In genomic region chr22:36510384-36510783, GRCh38 we compare ENCODE assay signal across 12 cellular contexts. TPM values are rescaled to one million over a fixed set of nuclear protein-coding genes. Genes with fewer than 3 reads are reported as not detected.
DNase-seq lines count a peak whose midpoint lies in the region; ATAC-seq and TF ChIP-seq lines count a peak whose summit lies in the region.
"Had no signal": no experiment of that assay in that cellular context is flagged by ENCODE, and none has a peak within 500 bp of the region (broad histone marks: within the 10 kb centered on the region; RNA-seq: fewer than 3 reads in every experiment).

No MANE protein-coding gene starts in this region.

- POLR2A ChIA-PET in activated CD4-positive, alpha-beta memory T cell treated with anti-CD3 and anti-CD28 coated beads for 36 hours (lab: Charles Lee), result interaction anchor here (0.9 to 3.2 kb wide), 5 partner anchors 10 to 271 kb away, joined by 3 to 18 read pairs (median 5); partner anchors contain the start of genes APOL2 and EIF3D
- POLR2A ChIA-PET in activated CD4-positive, alpha-beta memory T cell treated with anti-CD3 and anti-CD28 coated beads, Interleukin-2, amount 10 ng/mL, durations not matched to agents 7 days and 5 days (lab: Charles Lee), result interaction anchor here (0.7 to 7.2 kb wide), 7 partner anchors 10 to 232 kb away, joined by 3 to 66 read pairs (median 3); partner anchors contain the start of genes EIF3D and TXN2

- intact Hi-C loops in activated CD4-positive, alpha-beta memory T cell treated with anti-CD3 and anti-CD28 coated beads for 36 hours (cut with micrococcal nuclease), result no loop called here
- intact Hi-C loops in esophagus squamous epithelium (cut with DNase I), result no loop called here
- intact Hi-C loops in vagina (cut with DNase I), result no loop called here

- CTCF ChIA-PET in activated CD4-positive, alpha-beta memory T cell treated with anti-CD3 and anti-CD28 coated beads for 36 hours (lab: Charles Lee), result interaction anchor here (0.8 to 2.6 kb wide), 8 partner anchors 8 to 467 kb away, joined by 3 to 19 read pairs (median 4); partner anchors contain the start of genes EIF3D and TXN2
- CTCF ChIA-PET in activated CD4-positive, alpha-beta memory T cell treated with anti-CD3 and anti-CD28 coated beads, Interleukin-2, amount 10 ng/mL, durations not matched to agents 7 days and 5 days (lab: Charles Lee), result interaction anchor here (1.1 to 3.0 kb wide), 5 partner anchors 11 to 264 kb away, joined by 5 to 22 read pairs (median 6); partner anchors contain the start of gene EIF3D

- TF ChIP-seq EP300 in suprapubic skin (IDR thresholded peaks at IDR 0.05), result no peak

- H3K27ac Mint-ChIP-seq in activated CD4-positive, alpha-beta memory T cell treated with anti-CD3 and anti-CD28 coated beads for 36 hours, result peak overlapping the region; percentile 54
- H3K27ac Mint-ChIP-seq in activated CD4-positive, alpha-beta memory T cell treated with anti-CD3 and anti-CD28 coated beads, Interleukin-2, amount 10 ng/mL, durations not matched to agents 7 days and 5 days, result no peak overlapping the region

- H3K4me1 Mint-ChIP-seq in activated CD4-positive, alpha-beta memory T cell treated with anti-CD3 and anti-CD28 coated beads for 36 hours (ENCODE audit: low read depth), result peaks cover 12% of the 10 kb centered on the region
- H3K4me1 Mint-ChIP-seq in activated CD4-positive, alpha-beta memory T cell treated with anti-CD3 and anti-CD28 coated beads, Interleukin-2, amount 10 ng/mL, durations not matched to agents 7 days and 5 days, result peaks cover 14% of the 10 kb centered on the region

- peaks cover 30 to 69% (median 42%) of the 10 kb centered on the region in 3 donors for H3K4me1 ChIP-seq in esophagus squamous epithelium
- H3K4me1 ChIP-seq in suprapubic skin, result peaks cover 40% of the 10 kb centered on the region
- H3K4me1 ChIP-seq in vagina, result peaks cover 28% of the 10 kb centered on the region

- H3K27me3 ChIP-seq in esophagus squamous epithelium (no peaks in the 10 kb centered on the region), suprapubic skin (no peaks in the 10 kb centered on the region), vagina (no peaks in the 10 kb centered on the region)
- H3K27me3 ChIP-seq: tibial nerve had no signal

- TF ChIP-seq CTCF in esophagus squamous epithelium (IDR thresholded peaks at IDR 0.05) (no peak), suprapubic skin (IDR thresholded peaks at IDR 0.05) (no peak), vagina (IDR thresholded peaks at IDR 0.05) (no peak)

- H3K27ac ChIP-seq in esophagus squamous epithelium (peak overlapping the region; percentile 77 to 89 (median 86)), suprapubic skin (peak overlapping the region; percentile 46), vagina (no peak overlapping the region)
- H3K27ac ChIP-seq: tibial nerve had no signal

- H3K9me3 ChIP-seq in esophagus squamous epithelium, result no peaks in the 10 kb centered on the region
- H3K9me3 ChIP-seq in suprapubic skin, result no peaks in the 10 kb centered on the region
- H3K9me3 ChIP-seq in vagina, result no peaks in the 10 kb centered on the region
- H3K9me3 ChIP-seq: tibial nerve had no signal

- H3K4me3 ChIP-seq in esophagus squamous epithelium (no peak overlapping the region), suprapubic skin (no peak overlapping the region), vagina (no peak overlapping the region)
- H3K4me3 ChIP-seq: skin epidermis, tibial nerve had no signal

- H3K4me3 Mint-ChIP-seq in activated CD4-positive, alpha-beta memory T cell treated with anti-CD3 and anti-CD28 coated beads for 36 hours, result no peak overlapping the region
- no peak overlapping the region for H3K4me3 Mint-ChIP-seq in activated CD4-positive, alpha-beta memory T cell treated with anti-CD3 and anti-CD28 coated beads, Interleukin-2, amount 10 ng/mL, durations not matched to agents 7 days and 5 days
- H3K4me3 Mint-ChIP-seq: dendritic cell treated with granulocyte-macrophage colony-stimulating factor and Interleukin-4, amounts not matched to agents 40 ng/mL and 50 ng/mL, for 4 days had no signal

- no peaks in the 10 kb centered on the region for H3K27me3 Mint-ChIP-seq in activated CD4-positive, alpha-beta memory T cell treated with anti-CD3 and anti-CD28 coated beads for 36 hours
- H3K27me3 Mint-ChIP-seq in activated CD4-positive, alpha-beta memory T cell treated with anti-CD3 and anti-CD28 coated beads, Interleukin-2, amount 10 ng/mL, durations not matched to agents 7 days and 5 days, result no peaks in the 10 kb centered on the region
- H3K27me3 Mint-ChIP-seq: brain; dendritic cell treated with granulocyte-macrophage colony-stimulating factor and Interleukin-4, amounts not matched to agents 40 ng/mL and 50 ng/mL, for 4 days had no signal

- TF ChIP-seq POLR2A in esophagus squamous epithelium (IDR thresholded peaks at IDR 0.05), result peak in 1 of 4 donors; percentile 17
- no peak for TF ChIP-seq POLR2A in suprapubic skin (IDR thresholded peaks at IDR 0.05)
- TF ChIP-seq POLR2A in vagina (IDR thresholded peaks at IDR 0.05), result no peak

- peaks cover 43% of the 10 kb centered on the region for H3K36me3 Mint-ChIP-seq in activated CD4-positive, alpha-beta memory T cell treated with anti-CD3 and anti-CD28 coated beads for 36 hours
- H3K36me3 Mint-ChIP-seq in activated CD4-positive, alpha-beta memory T cell treated with anti-CD3 and anti-CD28 coated beads, Interleukin-2, amount 10 ng/mL, durations not matched to agents 7 days and 5 days (ENCODE audit: low read depth), result peaks cover 46% of the 10 kb centered on the region

- 55 to 61% methylated on average over 2 to 3 of the region's 3 CpGs for WGBS in esophagus squamous epithelium, 2 donors
- 48% methylated on average over 3 of the region's 3 CpGs for WGBS in suprapubic skin

- H3K36me3 ChIP-seq in esophagus squamous epithelium (peaks cover 25 to 50% (median 43%) of the 10 kb centered on the region in 3 donors), suprapubic skin (peaks cover 51% of the 10 kb centered on the region), vagina (peaks cover 3 to 51% of the 10 kb centered on the region in 2 donors)

- no peak for ATAC-seq in HG03025 (IDR thresholded peaks at IDR 0.05; ENCODE audit: low FRiP score, unreplicated experiment)

- no peaks in the 10 kb centered on the region for H3K9me3 Mint-ChIP-seq in activated CD4-positive, alpha-beta memory T cell treated with anti-CD3 and anti-CD28 coated beads for 36 hours
- H3K9me3 Mint-ChIP-seq in activated CD4-positive, alpha-beta memory T cell treated with anti-CD3 and anti-CD28 coated beads, Interleukin-2, amount 10 ng/mL, durations not matched to agents 7 days and 5 days, result no peaks in the 10 kb centered on the region
- H3K9me3 Mint-ChIP-seq: dendritic cell treated with granulocyte-macrophage colony-stimulating factor and Interleukin-4, amounts not matched to agents 40 ng/mL and 50 ng/mL, for 4 days had no signal

- no peak for DNase-seq in activated CD4-positive, alpha-beta memory T cell treated with anti-CD3 and anti-CD28 coated beads for 36 hours
- DNase-seq in activated CD4-positive, alpha-beta memory T cell treated with anti-CD3 and anti-CD28 coated beads, Interleukin-2, amount 10 ng/mL, durations not matched to agents 7 days and 5 days, result no peak
- DNase-seq in NOMO-1 (lab: John Stamatoyannopoulos, UW; ENCODE audit: unreplicated experiment in 2 of 2), result peak; percentile 68 to 79
- no peak for DNase-seq in esophagus squamous epithelium (lab: John Stamatoyannopoulos, UW)
- DNase-seq in suprapubic skin (ENCODE audit: low spot score in 2 of 2), result no peak
- no peak for DNase-seq in vagina (ENCODE audit: extremely low spot score in 2 of 2)
- DNase-seq in mesenteric fat pad (ENCODE audit: low spot score), result no peak

RNA-seq across cellular contexts. Expression of gene FOXRED2, which starts 3.5 kb away (rescaled TPM):
- total RNA-seq in activated CD4-positive, alpha-beta memory T cell treated with anti-CD3 and anti-CD28 coated beads for 36 hours, result 10 to 100 TPM; 15.2 to 15.9 TPM
- 10 to 100 TPM; 10.1 to 12.9 TPM for total RNA-seq in activated CD4-positive, alpha-beta memory T cell treated with anti-CD3 and anti-CD28 coated beads, Interleukin-2, amount 10 ng/mL, durations not matched to agents 7 days and 5 days
- total RNA-seq in esophagus squamous epithelium, result 10 to 100 TPM in 2 of 4 donors, 1 to 10 TPM in 2; 3.8 to 21.0 (median 7.6) TPM
- 10 to 100 TPM; 11.4 to 20.9 (median 14.0) TPM for total RNA-seq in suprapubic skin
- total RNA-seq in vagina, result 3.7 TPM
- total RNA-seq in mesenteric fat pad, result 11.2 TPM

RNA-seq across cellular contexts. Expression of gene EIF3D, which starts 18.6 kb away (rescaled TPM):
- total RNA-seq in activated CD4-positive, alpha-beta memory T cell treated with anti-CD3 and anti-CD28 coated beads for 36 hours, result 100 to 1,000 TPM; 314 to 321 TPM
- 100 to 1,000 TPM; 189 to 196 TPM for total RNA-seq in activated CD4-positive, alpha-beta memory T cell treated with anti-CD3 and anti-CD28 coated beads, Interleukin-2, amount 10 ng/mL, durations not matched to agents 7 days and 5 days
- total RNA-seq in esophagus squamous epithelium, result 100 to 1,000 TPM; 250 to 385 (median 268) TPM
- 100 to 1,000 TPM; 247 to 409 (median 332) TPM for total RNA-seq in suprapubic skin
- total RNA-seq in vagina, result 266 TPM
- 149 TPM for total RNA-seq in mesenteric fat pad

RNA-seq across cellular contexts. Expression of gene TXN2, which starts 28.9 kb away (rescaled TPM):
- 10 to 100 TPM; 94.3 to 97.0 TPM for total RNA-seq in activated CD4-positive, alpha-beta memory T cell treated with anti-CD3 and anti-CD28 coated beads for 36 hours
- 10 to 100 TPM; 72.3 to 73.2 TPM for total RNA-seq in activated CD4-positive, alpha-beta memory T cell treated with anti-CD3 and anti-CD28 coated beads, Interleukin-2, amount 10 ng/mL, durations not matched to agents 7 days and 5 days
- total RNA-seq in esophagus squamous epithelium (10 to 100 TPM; 58.4 to 88.4 (median 72.3) TPM), suprapubic skin (10 to 100 TPM; 50.7 to 73.5 (median 61.3) TPM), vagina (46.9 TPM), mesenteric fat pad (52.0 TPM)

Comparison
In these comparisons a context has a peak if more than half of its experiments do, and no peak if none do; other contexts are left out.
1. DNase-seq: peak in NOMO-1 (2 of 2); none in activated CD4-positive, alpha-beta memory T cell treated with anti-CD3 and anti-CD28 coated beads for 36 hours (single experiment), activated CD4-positive, alpha-beta memory T cell treated with anti-CD3 and anti-CD28 coated beads, Interleukin-2, amount 10 ng/mL, durations not matched to agents 7 days and 5 days (single experiment), esophagus squamous epithelium (single experiment), suprapubic skin (0 of 2), vagina (0 of 2) and mesenteric fat pad (single experiment).